In the genomic region with DNA sequence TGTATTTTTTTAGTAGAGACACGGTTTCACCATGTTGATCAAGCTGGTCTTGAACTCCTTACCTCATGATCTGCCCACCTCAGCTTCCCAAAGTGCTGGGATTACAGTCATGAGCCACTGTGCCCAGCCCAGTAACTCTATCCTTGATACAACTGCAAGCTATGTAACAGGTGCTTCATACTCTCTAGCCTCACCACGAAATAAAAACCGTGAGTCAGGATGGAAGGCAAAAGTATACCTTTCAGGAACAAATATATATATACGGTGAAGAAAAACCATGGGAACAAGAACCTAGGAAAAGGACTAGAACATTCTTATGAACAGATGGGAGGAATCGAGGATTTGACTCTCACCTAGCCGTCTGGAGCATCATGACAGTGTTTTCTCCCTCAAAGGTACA, we compare ENCODE assay signal across 13 cellular contexts. TPM values are rescaled to one million over a fixed set of nuclear protein-coding genes. Genes with fewer than 3 reads are reported as not detected.
DNase-seq lines count a peak whose midpoint lies in the region; ATAC-seq and TF ChIP-seq lines count a peak whose summit lies in the region.
"Had no signal": no experiment of that assay in that cellular context is flagged by ENCODE, and none has a peak within 500 bp of the region (broad histone marks: within the 10 kb centered on the region; RNA-seq: fewer than 3 reads in every experiment).

No MANE protein-coding gene starts in this region.

- ATAC-seq in psoas muscle (peak in 1 of 4 donors; percentile 69), HG02678 (IDR thresholded peaks at IDR 0.05; ENCODE audit: unreplicated experiment) (no peak)

- no peaks in the 10 kb centered on the region for H3K27me3 ChIP-seq in psoas muscle (ENCODE audit: insufficient read depth in 3 of 3, low read length in 2 of 3)
- H3K27me3 ChIP-seq: BE2C had no signal

- H3K9me3 Mint-ChIP-seq in osteocyte (ENCODE audit: unreplicated experiment): no peaks in the 10 kb centered on the region
- H3K9me3 Mint-ChIP-seq: CD14-positive monocyte; CD4-positive, alpha-beta memory T cell; H9 had no signal

- peak; percentile 68 for DNase-seq in LHCN-M2 (ENCODE audit: low read depth)
- DNase-seq in psoas muscle: no peak
- no peak for DNase-seq in stimulated activated naive CD4-positive, alpha-beta T cell (lab: John Stamatoyannopoulos, UW)
- DNase-seq in osteocyte (ENCODE audit: extremely low spot score, unreplicated experiment): no peak
- DNase-seq: BE2C; CD4-positive, alpha-beta memory T cell; DMS153; DMS79; GDM1; H9 had no signal

- POLR2A ChIA-PET in HEK293 (lab: Yijun Ruan, JAX): interaction anchor here (0.7 to 1.2 kb wide), 2 partner anchors 9 to 95 kb away, joined by 5 to 9 read pairs; a partner anchor contains a TSS

- no peaks in the 10 kb centered on the region for H3K27me3 Mint-ChIP-seq in osteocyte (ENCODE audit: unreplicated experiment)
- H3K27me3 Mint-ChIP-seq: CD4-positive, alpha-beta memory T cell had no signal

- H3K4me1 ChIP-seq in HEK293 (ENCODE audit: control insufficient read depth, insufficient read depth, low read length) (no peaks in the 10 kb centered on the region), psoas muscle (no peaks in the 10 kb centered on the region)
- H3K4me1 ChIP-seq: BE2C had no signal

- H3K27ac ChIP-seq in HEK293 (ENCODE audit: extremely low read depth, low read depth, low read length) (no peak overlapping the region), psoas muscle (peak overlapping the region; percentile 23)

- peaks cover 50% of the 10 kb centered on the region for H3K36me3 Mint-ChIP-seq in osteocyte (ENCODE audit: unreplicated experiment)

- intact Hi-C loops in psoas muscle (cut with DNase I): no loop called here

- no peak overlapping the region for H3K27ac Mint-ChIP-seq in osteocyte (ENCODE audit: unreplicated experiment)
- H3K27ac Mint-ChIP-seq: H9 had no signal

- TF ChIP-seq CTCF in HEK293 (tag by site-specific recombination; IDR thresholded peaks at IDR 0.05): no peak
- no peak for TF ChIP-seq CTCF in psoas muscle (IDR thresholded peaks at IDR 0.05)
- no peak for TF ChIP-seq CTCF in osteocyte (IDR thresholded peaks at IDR 0.05)

- H3K36me3 ChIP-seq in HEK293 (ENCODE audit: control insufficient read depth in 2 of 2, insufficient read depth in 1 of 2, low read length in 2 of 2) (peaks cover 84 to 93% of the 10 kb centered on the region in 2 experiments), psoas muscle (ENCODE audit: insufficient read depth in 1 of 2, low read depth in 1 of 2) (peaks cover 17 to 100% of the 10 kb centered on the region in 2 donors)

- no peak overlapping the region for H3K4me3 ChIP-seq in HEK293 (ENCODE audit: low read depth, low read length)
- H3K4me3 ChIP-seq in psoas muscle: no peak overlapping the region

- no peak overlapping the region for H3K4me3 Mint-ChIP-seq in osteocyte (ENCODE audit: unreplicated experiment)
- H3K4me3 Mint-ChIP-seq: CD14-positive monocyte, H9 had no signal

- peaks cover 7% of the 10 kb centered on the region for H3K4me1 Mint-ChIP-seq in osteocyte (ENCODE audit: unreplicated experiment)
- H3K4me1 Mint-ChIP-seq: CD14-positive monocyte had no signal

- CTCF ChIA-PET in HEK293 (lab: Yijun Ruan, JAX): interaction anchor here (1.0 kb wide), 1 partner anchor 56 kb away, joined by 5 read pairs; no protein-coding TSS in a partner anchor

- H3K9me3 ChIP-seq in HEK293 (ENCODE audit: control insufficient read depth, insufficient read depth, low read depth, low read length): no peaks in the 10 kb centered on the region
- H3K9me3 ChIP-seq in psoas muscle: no peaks in the 10 kb centered on the region
- H3K9me3 ChIP-seq: BE2C had no signal

- WGBS in psoas muscle, 3 donors: 44 to 64% (median 45%) methylated on average over 6 of the region's 6 CpGs

TF ChIP-seq in HEK293, 187 proteins besides CTCF, POLR2A, EP300 and RAD21:
- TF ChIP-seq SCRT2 (tag by site-specific recombination; IDR thresholded peaks at IDR 0.05) (0 out of 2 replicates have a peak, but pooled peaks have one; percentile 27), ZNF214 (tag by site-specific recombination; IDR thresholded peaks at IDR 0.05; ENCODE audit: borderline replicate concordance) (no peak), ZNF544 (tag by site-specific recombination; IDR thresholded peaks at IDR 0.05) (no peak), ZNF529 (tag by site-specific recombination; IDR thresholded peaks at IDR 0.05; ENCODE audit: insufficient replicate concordance) (no peak), ZNF530 (tag by site-specific recombination; IDR thresholded peaks at IDR 0.05; ENCODE audit: low read depth) (no peak), ZNF776 (tag by site-specific recombination; IDR thresholded peaks at IDR 0.05; ENCODE audit: borderline replicate concordance) (no peak)
TF ChIP-seq in HEK293: peak in this region for 1.

RNA-seq across cellular contexts. Expression of a gene that starts 9.6 kb away (rescaled TPM):
- 19.7 and 20.7 TPM in 2 replicates for total RNA-seq in LHCN-M2 (2014; rRNA removed)
- 4.2 TPM for polyA plus RNA-seq in LHCN-M2 (2012)
- total RNA-seq in psoas muscle: 1 to 10 TPM; 1.8 to 5.9 (median 3.7) TPM
- polyA plus RNA-seq in psoas muscle: 10 to 100 TPM in 1 of 3 donors, 1 to 10 TPM in 2; 1.8 to 10.4 (median 3.1) TPM
- total RNA-seq in osteocyte: 14.5 and 14.8 TPM in 2 replicates

RNA-seq across cellular contexts. Expression of a gene that starts 28.5 kb away (rescaled TPM):
- 30.5 and 36.2 TPM in 2 replicates for total RNA-seq in LHCN-M2 (2014; rRNA removed)
- polyA plus RNA-seq in LHCN-M2 (2012): 17.4 TPM
- total RNA-seq in psoas muscle: 10 to 100 TPM; 58.1 to 78.8 (median 64.4) TPM
- 10 to 100 TPM; 13.0 to 26.1 (median 16.3) TPM for polyA plus RNA-seq in psoas muscle
- total RNA-seq in osteocyte: 48.0 and 53.4 TPM in 2 replicates

RNA-seq across cellular contexts. Expression of a gene that starts 28.6 kb away (rescaled TPM):
- total RNA-seq in LHCN-M2 (2014; rRNA removed) (16.7 and 18.5 TPM in 2 replicates), psoas muscle (1 to 10 TPM; 3.4 to 8.8 (median 7.0) TPM), osteocyte (23.7 and 25.2 TPM in 2 replicates)
- 24.5 TPM for polyA plus RNA-seq in LHCN-M2 (2012)
- polyA plus RNA-seq in psoas muscle: 10 to 100 TPM; 14.7 to 21.1 (median 19.4) TPM

RNA-seq across cellular contexts. Expression of a gene that starts 45.7 kb away (rescaled TPM):
- 28.7 and 37.1 TPM in 2 replicates for total RNA-seq in LHCN-M2 (2014; rRNA removed)
- polyA plus RNA-seq in LHCN-M2 (2012): 38.5 TPM
- total RNA-seq in psoas muscle: 100 to 1,000 TPM; 107 to 168 (median 125) TPM
- 100 to 1,000 TPM; 104 to 115 (median 107) TPM for polyA plus RNA-seq in psoas muscle
- 71.1 and 73.6 TPM in 2 replicates for total RNA-seq in osteocyte

RNA-seq across cellular contexts. Expression of a gene that starts 50.2 kb away (rescaled TPM):
- total RNA-seq in LHCN-M2 (2014; rRNA removed) (2.9 and 3.8 TPM in 2 replicates), psoas muscle (1 to 10 TPM in 1 of 4 donors, under 1 TPM in 3; 0.60 to 1.4 (median 0.62) TPM), osteocyte (8.3 and 9.6 TPM in 2 replicates)
- polyA plus RNA-seq in LHCN-M2 (2012): 2.1 TPM
- 1 to 10 TPM in 2 of 3 donors, under 1 TPM in 1; 0.47 to 1.9 (median 1.1) TPM for polyA plus RNA-seq in psoas muscle
- polyA plus RNA-seq: CD14-positive monocyte had no signal
